8 cellular contexts compared by ENCODE assay signal in the genomic region with DNA sequence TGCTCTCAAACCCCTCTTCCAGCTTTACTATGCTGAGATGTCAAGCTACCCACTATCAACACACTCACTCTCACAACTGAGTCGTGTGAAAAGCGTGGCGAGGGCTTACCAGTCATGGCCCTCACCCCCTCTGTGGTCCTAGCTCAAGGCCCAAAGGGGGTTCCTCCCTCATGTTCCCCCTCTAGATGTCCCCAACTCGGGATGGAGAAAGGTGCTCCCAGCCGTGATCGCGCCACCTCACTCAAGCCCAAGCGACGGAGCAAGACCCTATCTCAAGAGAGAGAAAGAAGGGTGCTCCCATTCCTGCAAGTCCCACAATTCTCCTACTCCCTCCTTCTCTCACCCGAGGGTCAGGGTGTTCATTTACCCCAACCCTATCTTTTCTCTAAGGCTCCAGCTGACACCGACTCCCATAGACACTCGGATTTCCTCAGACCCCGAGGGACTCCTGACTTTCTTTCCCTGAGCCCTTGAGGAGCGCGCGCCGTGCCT. TPM values are rescaled to one million over a fixed set of nuclear protein-coding genes. Genes with fewer than 3 reads are reported as not detected.
DNase-seq lines count a peak whose midpoint lies in the region; FAIRE-seq lines count a peak whose summit lies in the region.

No MANE protein-coding gene starts in this region.

- H3K9ac ChIP-seq in iPS-20b (ENCODE audit: low read depth, low read length): peak overlapping the region; percentile 86
- H3K9ac ChIP-seq in stomach smooth muscle (ENCODE audit: low read length in 2 of 2): peak overlapping the region; percentile 87 to 90

- H3K4me1 Mint-ChIP-seq in T-helper 2 cell treated with Interferon-gamma antibody and Interleukin-4, amounts not matched to agents 5 μg/mL and 100 μg/mL, for 36 hours (ENCODE audit: low read depth): peaks cover 29% of the 10 kb centered on the region
- peaks cover 33% of the 10 kb centered on the region for H3K4me1 Mint-ChIP-seq in activated T-helper 2 cell treated with anti-CD3 and anti-CD28 coated beads, Interferon-gamma antibody, Interleukin-2, Interleukin-4, amounts not matched to agents 10 μg/mL and 5 μg/mL and 100 μg/mL, durations not matched to agents 14 hours and 24 hours and 36 hours (ENCODE audit: low read depth)

- intact Hi-C loops in activated T-helper 2 cell treated with anti-CD3 and anti-CD28 coated beads, Interferon-gamma antibody, Interleukin-2, Interleukin-4, amounts not matched to agents 10 μg/mL and 5 μg/mL and 100 μg/mL, durations not matched to agents 14 hours and 24 hours and 36 hours (cut with micrococcal nuclease): loop anchor here (2.0 to 10.0 kb wide), 4 partner anchors 51 to 493 kb away; no protein-coding TSS in a partner anchor

- peak overlapping the region; percentile 99 for H3K4me3 Mint-ChIP-seq in T-helper 2 cell treated with Interferon-gamma antibody and Interleukin-4, amounts not matched to agents 5 μg/mL and 100 μg/mL, for 36 hours
- peak overlapping the region; percentile 98 for H3K4me3 Mint-ChIP-seq in activated T-helper 2 cell treated with anti-CD3 and anti-CD28 coated beads, Interferon-gamma antibody, Interleukin-2, Interleukin-4, amounts not matched to agents 10 μg/mL and 5 μg/mL and 100 μg/mL, durations not matched to agents 14 hours and 24 hours and 36 hours (ENCODE audit: low read depth)

- peak overlapping the region; percentile 89 for H3K4me3 ChIP-seq in iPS-20b (ENCODE audit: low read length)
- H3K4me3 ChIP-seq in stomach smooth muscle (ENCODE audit: low read length in 2 of 2): peak overlapping the region; percentile 96 to 99

- H3K27ac Mint-ChIP-seq in T-helper 2 cell treated with Interferon-gamma antibody and Interleukin-4, amounts not matched to agents 5 μg/mL and 100 μg/mL, for 36 hours: peak overlapping the region; percentile 88
- peak overlapping the region; percentile 90 for H3K27ac Mint-ChIP-seq in activated T-helper 2 cell treated with anti-CD3 and anti-CD28 coated beads, Interferon-gamma antibody, Interleukin-2, Interleukin-4, amounts not matched to agents 10 μg/mL and 5 μg/mL and 100 μg/mL, durations not matched to agents 14 hours and 24 hours and 36 hours

- H3K27ac ChIP-seq in iPS-20b (ENCODE audit: low read length) (no peak overlapping the region), stomach smooth muscle (ENCODE audit: low read length) (no peak overlapping the region)

- H3K27me3 Mint-ChIP-seq in T-helper 2 cell treated with Interferon-gamma antibody and Interleukin-4, amounts not matched to agents 5 μg/mL and 100 μg/mL, for 36 hours (ENCODE audit: low read depth): no peaks in the 10 kb centered on the region
- H3K27me3 Mint-ChIP-seq in activated T-helper 2 cell treated with anti-CD3 and anti-CD28 coated beads, Interferon-gamma antibody, Interleukin-2, Interleukin-4, amounts not matched to agents 10 μg/mL and 5 μg/mL and 100 μg/mL, durations not matched to agents 14 hours and 24 hours and 36 hours (ENCODE audit: low read depth): peaks cover 4% of the 10 kb centered on the region

- no peak for DNase-seq in T-helper 2 cell treated with Interferon-gamma antibody and Interleukin-4, amounts not matched to agents 5 μg/mL and 100 μg/mL, for 36 hours (ENCODE audit: low spot score)
- DNase-seq in T-helper 2 cell (no peak), urothelium cell line (ENCODE audit: low spot score) (no peak), NCI-H146 (lab: John Stamatoyannopoulos, UW) (no peak)
- no peak for DNase-seq in activated T-helper 2 cell treated with anti-CD3 and anti-CD28 coated beads, Interferon-gamma antibody, Interleukin-2, Interleukin-4, amounts not matched to agents 10 μg/mL and 5 μg/mL and 100 μg/mL, durations not matched to agents 14 hours and 24 hours and 36 hours (ENCODE audit: low spot score)
- no peak for DNase-seq in activated effector memory CD4-positive, alpha-beta T cell treated with anti-CD3 and anti-CD28 coated beads, Interleukin-2, amount 50 U/mL, for 16 hours

- FAIRE-seq in urothelium cell line (lab: Jason Lieb, UNC): no peak

- H3K27me3 ChIP-seq in iPS-20b (ENCODE audit: insufficient read depth, low read length) (no peaks in the 10 kb centered on the region), stomach smooth muscle (ENCODE audit: control insufficient read depth in 1 of 2, insufficient read depth in 2 of 2, low read length in 2 of 2) (no peaks in the 10 kb centered on the region)

- H3K36me3 Mint-ChIP-seq in T-helper 2 cell treated with Interferon-gamma antibody and Interleukin-4, amounts not matched to agents 5 μg/mL and 100 μg/mL, for 36 hours (ENCODE audit: low read depth): peaks cover 21% of the 10 kb centered on the region
- H3K36me3 Mint-ChIP-seq in activated T-helper 2 cell treated with anti-CD3 and anti-CD28 coated beads, Interferon-gamma antibody, Interleukin-2, Interleukin-4, amounts not matched to agents 10 μg/mL and 5 μg/mL and 100 μg/mL, durations not matched to agents 14 hours and 24 hours and 36 hours (ENCODE audit: low read depth): peaks cover 18% of the 10 kb centered on the region

- H3K4me1 ChIP-seq in iPS-20b (ENCODE audit: insufficient read depth, low read length) (peaks cover 3% of the 10 kb centered on the region; the same call in 1 of the 2 replicates), stomach smooth muscle (ENCODE audit: control insufficient read depth, insufficient read depth, low read length) (peaks cover 12% of the 10 kb centered on the region)

- H3K9me3 Mint-ChIP-seq in T-helper 2 cell treated with Interferon-gamma antibody and Interleukin-4, amounts not matched to agents 5 μg/mL and 100 μg/mL, for 36 hours: peaks cover 5% of the 10 kb centered on the region
- peaks cover 4% of the 10 kb centered on the region for H3K9me3 Mint-ChIP-seq in activated T-helper 2 cell treated with anti-CD3 and anti-CD28 coated beads, Interferon-gamma antibody, Interleukin-2, Interleukin-4, amounts not matched to agents 10 μg/mL and 5 μg/mL and 100 μg/mL, durations not matched to agents 14 hours and 24 hours and 36 hours

- no peaks in the 10 kb centered on the region for H3K9me3 ChIP-seq in iPS-20b (ENCODE audit: insufficient read depth, low read depth, low read length)
- H3K9me3 ChIP-seq in stomach smooth muscle (ENCODE audit: control insufficient read depth in 2 of 2, low read length in 2 of 2): no peaks in the 10 kb centered on the region

- peaks cover 9% of the 10 kb centered on the region; the same call in 1 of the 2 replicates for H3K36me3 ChIP-seq in iPS-20b (ENCODE audit: insufficient read depth, low read depth, low read length)
- peaks cover 0 to 3% of the 10 kb centered on the region in 2 donors for H3K36me3 ChIP-seq in stomach smooth muscle (ENCODE audit: control insufficient read depth in 2 of 2, insufficient read depth in 2 of 2, low read length in 2 of 2)

RNA-seq across cellular contexts. Expression of a gene that starts 0.5 kb away (rescaled TPM):
- total RNA-seq in activated T-helper 2 cell treated with anti-CD3 and anti-CD28 coated beads, Interferon-gamma antibody, Interleukin-2, Interleukin-4, amounts not matched to agents 10 μg/mL and 5 μg/mL and 100 μg/mL, durations not matched to agents 14 hours and 24 hours and 36 hours: 19.3 and 22.2 TPM in 2 replicates

RNA-seq across cellular contexts. Expression of a gene that starts 26.3 kb away (rescaled TPM):
- 0.09 TPM in 1 of 2 replicates, not detected in the other for total RNA-seq in activated T-helper 2 cell treated with anti-CD3 and anti-CD28 coated beads, Interferon-gamma antibody, Interleukin-2, Interleukin-4, amounts not matched to agents 10 μg/mL and 5 μg/mL and 100 μg/mL, durations not matched to agents 14 hours and 24 hours and 36 hours
